Comparison of ENCODE assay signal across 20 cellular contexts in the genomic region with DNA sequence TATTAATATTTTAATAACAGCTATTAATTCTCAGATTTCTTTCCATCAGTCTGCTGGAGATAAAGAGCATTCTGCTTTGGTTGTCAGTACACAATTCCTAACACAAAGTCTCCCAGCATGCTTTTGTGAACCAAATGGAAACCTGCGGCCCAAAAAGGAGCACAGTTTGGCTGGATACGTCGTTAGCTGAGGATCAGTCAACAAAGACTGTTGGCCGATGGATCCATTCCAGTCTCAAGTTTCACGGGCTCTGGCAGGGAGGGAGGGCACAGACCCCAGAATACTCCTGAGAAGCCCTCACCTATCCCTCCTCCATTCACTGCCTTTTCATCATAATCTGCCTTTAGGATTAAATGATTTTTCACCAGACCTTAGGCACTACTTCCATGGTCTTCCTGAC. TPM values are rescaled to one million over a fixed set of nuclear protein-coding genes. Genes with fewer than 3 reads are reported as not detected.
DNase-seq lines count a peak whose midpoint lies in the region; ATAC-seq and TF ChIP-seq lines count a peak whose summit lies in the region.
"Had no signal": no experiment of that assay in that cellular context is flagged by ENCODE, and none has a peak within 500 bp of the region (broad histone marks: within the 10 kb centered on the region; RNA-seq: fewer than 3 reads in every experiment).

No MANE protein-coding gene starts in this region.

- intact Hi-C loops in right lobe of liver (cut with DNase I): no loop called here

- H3K9me3 Mint-ChIP-seq in GM23338: no peaks in the 10 kb centered on the region; the same call in 2 of the 3 replicates

- H3K9me2 ChIP-seq in GM23338 (ENCODE audit: insufficient read depth): no peaks in the 10 kb centered on the region

- H3K79me2 ChIP-seq in GM23338 (replicated peaks; ENCODE audit: insufficient read depth): peaks cover 63% of the 10 kb centered on the region

- H3K27me3 ChIP-seq in GM23338 (ENCODE audit: insufficient read depth) (no peaks in the 10 kb centered on the region), HUES64 (ENCODE audit: insufficient read depth, low read length) (no peaks in the 10 kb centered on the region), right lobe of liver (no peaks in the 10 kb centered on the region)

- H3K27ac ChIP-seq in GM23338 (ENCODE audit: low read depth) (peak overlapping the region; percentile 40), HUES64 (ENCODE audit: low read depth, low read length) (peak overlapping the region; percentile 17; the same call in 1 of the 2 replicates), right lobe of liver (peak overlapping the region in 2 of 3 donors; percentile 62 to 88)
- H3K27ac ChIP-seq: SK-N-MC had no signal

- H3K9me3 ChIP-seq in HUES64 (ENCODE audit: insufficient read depth, low read depth, low read length) (no peaks in the 10 kb centered on the region), right lobe of liver (no peaks in the 10 kb centered on the region)

- H2AFZ ChIP-seq in GM23338: no peak overlapping the region

- peaks cover 4% of the 10 kb centered on the region; the same call in 1 of the 2 replicates for H3F3A ChIP-seq in GM23338 (replicated peaks; ENCODE audit: low read depth)

- H3K36me3 Mint-ChIP-seq in GM23338 (ENCODE audit: low read depth): peaks cover 10% of the 10 kb centered on the region; the same call in 2 of the 3 replicates

- H3K4me1 ChIP-seq in GM23338 (ENCODE audit: insufficient read depth) (peaks cover 21% of the 10 kb centered on the region), HUES64 (ENCODE audit: insufficient read depth, low read length) (peaks cover 15% of the 10 kb centered on the region), right lobe of liver (peaks cover 0 to 73% (median 9%) of the 10 kb centered on the region in 4 donors)

- peaks cover 6% of the 10 kb centered on the region; the same call in 1 of the 2 replicates for H4K20me1 ChIP-seq in GM23338 (replicated peaks; ENCODE audit: insufficient read depth)

- no peak for TF ChIP-seq POLR2A in right lobe of liver (IDR thresholded peaks at IDR 0.05)

- no peaks in the 10 kb centered on the region for H3K36me3 ChIP-seq in GM23338 (ENCODE audit: insufficient read depth)
- no peaks in the 10 kb centered on the region for H3K36me3 ChIP-seq in HUES64 (ENCODE audit: insufficient read depth, low read length)
- H3K36me3 ChIP-seq in right lobe of liver: no peaks in the 10 kb centered on the region

- H3K27ac Mint-ChIP-seq in GM23338: peak overlapping the region; percentile 75; the same call in 1 of the 2 replicates

- TF ChIP-seq CTCF in GM23338 (conservative IDR thresholded peaks at IDR 0.05; ENCODE audit: low read depth in 2 of 2) (no peak), right lobe of liver (IDR thresholded peaks at IDR 0.05) (no peak)

- peak; percentile 99 for ATAC-seq in GM23338
- peak in 1 of 4 donors; percentile 26 for ATAC-seq in right lobe of liver
- ATAC-seq: GM12878, Right ventricle myocardium inferior had no signal

- H3K4me3 Mint-ChIP-seq in GM23338: peak overlapping the region; percentile 27; the same call in 2 of the 3 replicates

- 24% methylated on average over 5 of the region's 5 CpGs for WGBS in HUES64
- 63% methylated on average over 3 of the region's 5 CpGs for WGBS in right lobe of liver (ENCODE audit: insufficient coverage, low coverage, low lambda C conversion rate, missing lambda C conversion rate)

- peaks cover 20% of the 10 kb centered on the region for H3K4me1 Mint-ChIP-seq in GM23338

- H3K4me2 ChIP-seq in GM23338: peak overlapping the region; percentile 11

- H3K4me3 ChIP-seq in GM23338 (no peak overlapping the region), HUES64 (ENCODE audit: low read length) (no peak overlapping the region), right lobe of liver (no peak overlapping the region)
- H3K4me3 ChIP-seq: GM12878, SK-N-MC had no signal

- no peak overlapping the region for H3K9ac ChIP-seq in HUES64 (ENCODE audit: low read depth, low read length)

- DNase-seq in GM23338 (ENCODE audit: low spot score) (peak; percentile 73), iPS DF 4.7 (ENCODE audit: extremely low read depth, low spot score) (peak; percentile 51), right lobe of liver (no peak), NCI-H1436 (lab: John Stamatoyannopoulos, UW) (no peak), globus pallidus (ENCODE audit: low spot score) (no peak)
- no peak for DNase-seq in activated effector memory CD4-positive, alpha-beta T cell treated with Interleukin-2 at 50 U/mL for 16 hours
- DNase-seq: C1 segment of cervical spinal cord, DND-41, GDM1, NCI-H1105, NCI-H187 treated with DMSO at 0.1 percent for 48 hours, NCI-H2171 treated with DMSO at 0.1 percent for 48 hours, NCI-H446 treated with DMSO at 0.1 percent for 48 hours, NCI-H774 had no signal

- no peaks in the 10 kb centered on the region for H3K27me3 Mint-ChIP-seq in GM23338 (ENCODE audit: insufficient read depth, low read depth, poor library complexity)

TF ChIP-seq in GM23338, 12 proteins besides CTCF, POLR2A, EP300 and RAD21 (continues in another document):
- TF ChIP-seq EZH2phosphoT487 (IDR thresholded peaks at IDR 0.05; ENCODE audit: unreplicated experiment) (no peak), POLR2AphosphoS5 (IDR thresholded peaks at IDR 0.05; ENCODE audit: low read depth) (no peak), ZNF462 (CRISPR knock-in tag; IDR thresholded peaks at IDR 0.05) (peak; percentile 33; the same call in 1 of the 2 replicates), NANOG (IDR thresholded peaks at IDR 0.05; ENCODE audit: borderline replicate concordance) (no peak)
- TF ChIP-seq, protein P1, sequence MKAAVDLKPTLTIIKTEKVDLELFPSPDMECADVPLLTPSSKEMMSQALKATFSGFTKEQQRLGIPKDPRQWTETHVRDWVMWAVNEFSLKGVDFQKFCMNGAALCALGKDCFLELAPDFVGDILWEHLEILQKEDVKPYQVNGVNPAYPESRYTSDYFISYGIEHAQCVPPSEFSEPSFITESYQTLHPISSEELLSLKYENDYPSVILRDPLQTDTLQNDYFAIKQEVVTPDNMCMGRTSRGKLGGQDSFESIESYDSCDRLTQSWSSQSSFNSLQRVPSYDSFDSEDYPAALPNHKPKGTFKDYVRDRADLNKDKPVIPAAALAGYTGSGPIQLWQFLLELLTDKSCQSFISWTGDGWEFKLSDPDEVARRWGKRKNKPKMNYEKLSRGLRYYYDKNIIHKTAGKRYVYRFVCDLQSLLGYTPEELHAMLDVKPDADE (IDR thresholded peaks at IDR 0.05): no peak

RNA-seq across cellular contexts. Expression of gene PRSS48, which starts 26.3 kb away (rescaled TPM):
- total RNA-seq in GM23338 (2014; rRNA removed; shearing (Covaris generic)): not detected in 2 replicates
- 0.23 and 0.36 TPM in 2 replicates for polyA plus RNA-seq in GM23338 (2016; fragmentation: Nextera tagmentation; extraction: Ambion mirVana)
- not detected for polyA plus RNA-seq in HUES64 (2013, experiment 1 of 2)
- not detected for polyA plus RNA-seq in HUES64 (2013, experiment 2 of 2)
- not detected for total RNA-seq in right lobe of liver
- total RNA-seq: A673, GM12878, LHCN-M2, Right ventricle myocardium inferior had no signal
- polyA plus RNA-seq: GM12878 had no signal

Comparison
In these comparisons a context has a peak if more than half of its experiments do, and no peak if none do; other contexts are left out.
1. DNase-seq: peak in GM23338 (single experiment) and iPS DF 4.7 (single experiment); none in right lobe of liver (0 of 3), NCI-H1436 (single experiment), activated effector memory CD4-positive, alpha-beta T cell treated with Interleukin-2 at 50 U/mL for 16 hours (single experiment) and globus pallidus (single experiment).
2. H3K27ac ChIP-seq: peak in every context shown above with its lines; median percentile 75 in right lobe of liver; 40 in GM23338; 17 in HUES64.